In the genomic region with DNA sequence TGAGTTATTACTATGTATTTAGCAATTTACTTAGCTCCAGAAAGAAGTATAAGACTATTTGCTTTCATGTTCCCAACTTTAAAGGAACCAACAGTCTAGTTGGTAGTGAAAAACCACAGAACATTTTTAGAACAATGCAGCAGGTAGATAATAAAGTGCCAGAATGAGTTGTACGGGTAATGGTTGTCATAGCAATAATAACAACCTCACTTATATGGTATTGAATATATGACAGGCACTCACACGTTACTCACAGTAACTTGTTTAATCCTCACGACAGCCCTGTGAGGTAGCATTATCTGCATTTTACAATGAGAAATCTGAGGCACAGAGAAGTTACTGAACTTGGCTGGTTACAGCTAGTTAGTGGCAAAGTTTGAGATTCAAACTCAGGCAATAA, we compare ENCODE assay signal across 22 cellular contexts. TPM values are rescaled to one million over a fixed set of nuclear protein-coding genes. Genes with fewer than 3 reads are reported as not detected.
DNase-seq lines count a peak whose midpoint lies in the region; ATAC-seq and TF ChIP-seq lines count a peak whose summit lies in the region.
"Had no signal": no experiment of that assay in that cellular context is flagged by ENCODE, and none has a peak within 500 bp of the region (broad histone marks: within the 10 kb centered on the region; RNA-seq: fewer than 3 reads in every experiment).

No MANE protein-coding gene starts in this region.

- no peak overlapping the region for H3K27ac ChIP-seq in CD4-positive, alpha-beta memory T cell (ENCODE audit: low read depth, low read length)
- H3K27ac ChIP-seq: A549, BLaER1 had no signal

- CTCF ChIA-PET in activated CD8-positive, alpha-beta memory T cell treated with anti-CD3 and anti-CD28 coated beads, Interleukin-2, amount 10 ng/mL, durations not matched to agents 7 days and 5 days (lab: Charles Lee) = interaction anchor here (0.8 to 1.9 kb wide), 4 partner anchors 14 to 189 kb away, joined by 3 to 10 read pairs (median 6); no protein-coding TSS in a partner anchor
- CTCF ChIA-PET in CD4-positive, alpha-beta memory T cell (lab: Charles Lee; ENCODE audit: partially characterized antibody) = interaction anchor here (0.6 to 1.1 kb wide), 4 partner anchors 13 to 247 kb away, joined by 3 read pairs; no protein-coding TSS in a partner anchor

- TF ChIP-seq CTCF in mesothelial cell of epicardium (IDR thresholded peaks at IDR 0.05; ENCODE audit: unreplicated experiment) = no peak

- peaks cover 74% of the 10 kb centered on the region for H3K36me3 ChIP-seq in CD4-positive, alpha-beta memory T cell (ENCODE audit: insufficient read depth, low read length)

- no peaks in the 10 kb centered on the region for H3K27me3 ChIP-seq in CD4-positive, alpha-beta memory T cell (ENCODE audit: insufficient read depth, low read length)
- H3K27me3 ChIP-seq: BLaER1, MG63 had no signal

- no peak for DNase-seq in activated CD8-positive, alpha-beta memory T cell treated with anti-CD3 and anti-CD28 coated beads, Interleukin-2, amount 10 ng/mL, durations not matched to agents 7 days and 5 days
- no peak for DNase-seq in activated CD8-positive, alpha-beta memory T cell treated with anti-CD3 and anti-CD28 coated beads for 24 hours
- no peak for DNase-seq in CD4-positive, alpha-beta memory T cell
- DNase-seq in mesothelial cell of epicardium (ENCODE audit: low spot score in 2 of 2, unreplicated experiment in 2 of 2) (no peak), Right ventricle myocardium superior (no peak)
- DNase-seq: DND-41, Kasumi-1, MG63, NCI-H1048, NCI-H1436, NCI-H1930, NCI-H226, NCI-H524, NCI-H82, OCI-M1, SHP77 had no signal

- H3K4me3 Mint-ChIP-seq in activated CD8-positive, alpha-beta memory T cell treated with anti-CD3 and anti-CD28 coated beads, Interleukin-2, amount 10 ng/mL, durations not matched to agents 7 days and 5 days = no peak overlapping the region
- no peak overlapping the region for H3K4me3 Mint-ChIP-seq in CD4-positive, alpha-beta memory T cell
- H3K4me3 Mint-ChIP-seq in activated T-helper 17 cell treated with anti-CD3 and anti-CD28 coated beads, Interleukin-2, amount 50 U/mL, for 72 hours = no peak overlapping the region
- H3K4me3 Mint-ChIP-seq in mesothelial cell of epicardium = no peak overlapping the region
- H3K4me3 Mint-ChIP-seq: IgD-negative memory B cell had no signal

- no peaks in the 10 kb centered on the region for H3K9me3 Mint-ChIP-seq in activated CD8-positive, alpha-beta memory T cell treated with anti-CD3 and anti-CD28 coated beads, Interleukin-2, amount 10 ng/mL, durations not matched to agents 7 days and 5 days (ENCODE audit: low read depth)
- no peaks in the 10 kb centered on the region for H3K9me3 Mint-ChIP-seq in CD4-positive, alpha-beta memory T cell
- no peaks in the 10 kb centered on the region for H3K9me3 Mint-ChIP-seq in activated T-helper 17 cell treated with anti-CD3 and anti-CD28 coated beads, Interleukin-2, amount 50 U/mL, for 72 hours
- no peaks in the 10 kb centered on the region for H3K9me3 Mint-ChIP-seq in mesothelial cell of epicardium
- H3K9me3 Mint-ChIP-seq: IgD-negative memory B cell had no signal

- peaks cover 3% of the 10 kb centered on the region for H3K4me1 Mint-ChIP-seq in activated CD8-positive, alpha-beta memory T cell treated with anti-CD3 and anti-CD28 coated beads, Interleukin-2, amount 10 ng/mL, durations not matched to agents 7 days and 5 days
- no peaks in the 10 kb centered on the region for H3K4me1 Mint-ChIP-seq in CD4-positive, alpha-beta memory T cell
- no peaks in the 10 kb centered on the region for H3K4me1 Mint-ChIP-seq in activated T-helper 17 cell treated with anti-CD3 and anti-CD28 coated beads, Interleukin-2, amount 50 U/mL, for 72 hours
- H3K4me1 Mint-ChIP-seq in mesothelial cell of epicardium = peaks cover 25% of the 10 kb centered on the region
- H3K4me1 Mint-ChIP-seq: IgD-negative memory B cell had no signal

- no peaks in the 10 kb centered on the region for H3K9me3 ChIP-seq in CD4-positive, alpha-beta memory T cell (ENCODE audit: control insufficient read depth in 1 of 2, low read length in 2 of 2)
- H3K9me3 ChIP-seq: A549, BLaER1, HAP-1, MG63 had no signal

- ATAC-seq in activated CD8-positive, alpha-beta memory T cell treated with anti-CD3 and anti-CD28 coated beads, Interleukin-2, amount 10 ng/mL, durations not matched to agents 7 days and 5 days = no peak
- ATAC-seq in activated T-helper 17 cell treated with anti-CD3 and anti-CD28 coated beads, Interleukin-2, amount 50 U/mL, for 72 hours (replicated peaks) = no peak
- ATAC-seq in Right ventricle myocardium superior (ENCODE audit: poor library complexity) = no peak
- ATAC-seq in GM21367 (IDR thresholded peaks at IDR 0.05; ENCODE audit: unreplicated experiment) = no peak
- ATAC-seq: A549 had no signal

- no peaks in the 10 kb centered on the region for H3K27me3 Mint-ChIP-seq in activated CD8-positive, alpha-beta memory T cell treated with anti-CD3 and anti-CD28 coated beads, Interleukin-2, amount 10 ng/mL, durations not matched to agents 7 days and 5 days
- no peaks in the 10 kb centered on the region for H3K27me3 Mint-ChIP-seq in CD4-positive, alpha-beta memory T cell
- H3K27me3 Mint-ChIP-seq in activated T-helper 17 cell treated with anti-CD3 and anti-CD28 coated beads, Interleukin-2, amount 50 U/mL, for 72 hours = no peaks in the 10 kb centered on the region
- H3K27me3 Mint-ChIP-seq in mesothelial cell of epicardium (ENCODE audit: low read depth) = no peaks in the 10 kb centered on the region
- H3K27me3 Mint-ChIP-seq: IgD-negative memory B cell had no signal

- POLR2A ChIA-PET in CD4-positive, alpha-beta memory T cell (lab: Charles Lee; ENCODE audit: partially characterized antibody) = interaction anchor here (3.6 kb wide), 1 partner anchor 11 kb away, joined by 11 read pairs; the partner anchor contains the start of gene GAPDH

- H3K4me1 ChIP-seq in CD4-positive, alpha-beta memory T cell (ENCODE audit: insufficient read depth, low read length) = no peaks in the 10 kb centered on the region
- H3K4me1 ChIP-seq: A549, BLaER1, HAP-1 had no signal

- peak overlapping the region; percentile 16 for H3K27ac Mint-ChIP-seq in activated CD8-positive, alpha-beta memory T cell treated with anti-CD3 and anti-CD28 coated beads, Interleukin-2, amount 10 ng/mL, durations not matched to agents 7 days and 5 days
- H3K27ac Mint-ChIP-seq in CD4-positive, alpha-beta memory T cell = peak overlapping the region in 5 of 7 donors; percentile 23 to 86 (median 44)
- H3K27ac Mint-ChIP-seq in activated T-helper 17 cell treated with anti-CD3 and anti-CD28 coated beads, Interleukin-2, amount 50 U/mL, for 72 hours = peak overlapping the region; percentile 51
- H3K27ac Mint-ChIP-seq in mesothelial cell of epicardium = peak overlapping the region; percentile 27
- H3K27ac Mint-ChIP-seq: IgD-negative memory B cell had no signal

- intact Hi-C loops in CD4-positive, alpha-beta memory T cell (cut with micrococcal nuclease) = no loop called here
- intact Hi-C loops in Right ventricle myocardium superior (cut with DNase I) = no loop called here

- H3K36me3 Mint-ChIP-seq in activated CD8-positive, alpha-beta memory T cell treated with anti-CD3 and anti-CD28 coated beads, Interleukin-2, amount 10 ng/mL, durations not matched to agents 7 days and 5 days = peaks cover 76% of the 10 kb centered on the region
- H3K36me3 Mint-ChIP-seq in CD4-positive, alpha-beta memory T cell = peaks cover 62 to 86% of the 10 kb centered on the region in 2 donors
- peaks cover 100% of the 10 kb centered on the region for H3K36me3 Mint-ChIP-seq in activated T-helper 17 cell treated with anti-CD3 and anti-CD28 coated beads, Interleukin-2, amount 50 U/mL, for 72 hours (ENCODE audit: low read depth)
- H3K36me3 Mint-ChIP-seq in mesothelial cell of epicardium = peaks cover 54% of the 10 kb centered on the region

- H3K4me3 ChIP-seq in CD4-positive, alpha-beta memory T cell (ENCODE audit: low read length in 2 of 2) = no peak overlapping the region
- H3K4me3 ChIP-seq: A549, BLaER1, HAP-1, MG63 had no signal

RNA-seq across cellular contexts. Expression of gene GAPDH, which starts 10.6 kb away (rescaled TPM):
- total RNA-seq in activated CD8-positive, alpha-beta memory T cell treated with anti-CD3 and anti-CD28 coated beads, Interleukin-2, amount 10 ng/mL, durations not matched to agents 7 days and 5 days = 1,000 to 10,000 TPM; 5,133 to 5,396 TPM
- 100 to 1,000 TPM; 474 to 495 TPM for total RNA-seq in CD4-positive, alpha-beta memory T cell
- polyA plus RNA-seq in CD4-positive, alpha-beta memory T cell = 1,000 to 10,000 TPM; 1,831 to 2,185 TPM
- 1,000 to 10,000 TPM; 7,000 to 9,788 TPM for total RNA-seq in activated T-helper 17 cell treated with anti-CD3 and anti-CD28 coated beads, Interleukin-2, amount 50 U/mL, for 72 hours
- total RNA-seq in mesothelial cell of epicardium (2,078 to 2,104 TPM (median 2,089 TPM) in 3 replicates), Right ventricle myocardium superior (4,109 TPM)

RNA-seq across cellular contexts. Expression of gene NCAPD2, which starts 29.8 kb away (rescaled TPM):
- total RNA-seq in activated CD8-positive, alpha-beta memory T cell treated with anti-CD3 and anti-CD28 coated beads, Interleukin-2, amount 10 ng/mL, durations not matched to agents 7 days and 5 days = 100 to 1,000 TPM; 173 to 200 TPM
- 10 to 100 TPM; 38.1 to 39.8 TPM for total RNA-seq in CD4-positive, alpha-beta memory T cell
- polyA plus RNA-seq in CD4-positive, alpha-beta memory T cell = 10 to 100 TPM; 15.7 to 29.0 TPM
- total RNA-seq in activated T-helper 17 cell treated with anti-CD3 and anti-CD28 coated beads, Interleukin-2, amount 50 U/mL, for 72 hours = 100 to 1,000 TPM; 167 to 176 TPM
- total RNA-seq in mesothelial cell of epicardium (56.3 to 62.6 TPM (median 57.1 TPM) in 3 replicates), Right ventricle myocardium superior (8.9 TPM)

RNA-seq across cellular contexts. Expression of gene MRPL51, which starts 30.6 kb away (rescaled TPM):
- 100 to 1,000 TPM; 191 to 271 TPM for total RNA-seq in activated CD8-positive, alpha-beta memory T cell treated with anti-CD3 and anti-CD28 coated beads, Interleukin-2, amount 10 ng/mL, durations not matched to agents 7 days and 5 days
- total RNA-seq in CD4-positive, alpha-beta memory T cell = 10 to 100 TPM; 85.1 to 89.2 TPM
- polyA plus RNA-seq in CD4-positive, alpha-beta memory T cell = 100 to 1,000 TPM; 199 to 205 TPM
- 100 to 1,000 TPM; 262 to 317 TPM for total RNA-seq in activated T-helper 17 cell treated with anti-CD3 and anti-CD28 coated beads, Interleukin-2, amount 50 U/mL, for 72 hours
- total RNA-seq in mesothelial cell of epicardium = 137 to 148 TPM (median 145 TPM) in 3 replicates
- 280 TPM for total RNA-seq in Right ventricle myocardium superior

RNA-seq across cellular contexts. Expression of gene IFFO1, which starts 32.1 kb away (rescaled TPM):
- 10 to 100 TPM; 29.3 to 30.0 TPM for total RNA-seq in activated CD8-positive, alpha-beta memory T cell treated with anti-CD3 and anti-CD28 coated beads, Interleukin-2, amount 10 ng/mL, durations not matched to agents 7 days and 5 days
- 10 to 100 TPM; 58.7 to 60.4 TPM for total RNA-seq in CD4-positive, alpha-beta memory T cell
- polyA plus RNA-seq in CD4-positive, alpha-beta memory T cell = 10 to 100 TPM in 1 of 2 donors, 1 to 10 TPM in 1; 3.7 to 12.5 TPM
- total RNA-seq in activated T-helper 17 cell treated with anti-CD3 and anti-CD28 coated beads, Interleukin-2, amount 50 U/mL, for 72 hours = 10 to 100 TPM in 1 of 2 donors, 1 to 10 TPM in 1; 8.0 to 13.0 TPM
- 14.8 to 16.1 TPM (median 14.8 TPM) in 3 replicates for total RNA-seq in mesothelial cell of epicardium
- 14.1 TPM for total RNA-seq in Right ventricle myocardium superior

RNA-seq across cellular contexts. Expression of gene NOP2, which starts 44.4 kb away (rescaled TPM):
- 100 to 1,000 TPM in 1 of 2 experiments, 10 to 100 TPM in 1; 76.7 to 117 TPM for total RNA-seq in activated CD8-positive, alpha-beta memory T cell treated with anti-CD3 and anti-CD28 coated beads, Interleukin-2, amount 10 ng/mL, durations not matched to agents 7 days and 5 days
- 10 to 100 TPM; 87.6 to 87.7 TPM for total RNA-seq in CD4-positive, alpha-beta memory T cell
- polyA plus RNA-seq in CD4-positive, alpha-beta memory T cell = 10 to 100 TPM; 15.5 to 43.2 TPM
- total RNA-seq in activated T-helper 17 cell treated with anti-CD3 and anti-CD28 coated beads, Interleukin-2, amount 50 U/mL, for 72 hours = 100 to 1,000 TPM in 1 of 2 donors, 10 to 100 TPM in 1; 61.6 to 133 TPM
- total RNA-seq in mesothelial cell of epicardium (51.8 to 58.6 TPM (median 56.6 TPM) in 3 replicates), Right ventricle myocardium superior (14.8 TPM)
